Comparison of ENCODE assay signal across 9 cellular contexts in the genomic region with DNA sequence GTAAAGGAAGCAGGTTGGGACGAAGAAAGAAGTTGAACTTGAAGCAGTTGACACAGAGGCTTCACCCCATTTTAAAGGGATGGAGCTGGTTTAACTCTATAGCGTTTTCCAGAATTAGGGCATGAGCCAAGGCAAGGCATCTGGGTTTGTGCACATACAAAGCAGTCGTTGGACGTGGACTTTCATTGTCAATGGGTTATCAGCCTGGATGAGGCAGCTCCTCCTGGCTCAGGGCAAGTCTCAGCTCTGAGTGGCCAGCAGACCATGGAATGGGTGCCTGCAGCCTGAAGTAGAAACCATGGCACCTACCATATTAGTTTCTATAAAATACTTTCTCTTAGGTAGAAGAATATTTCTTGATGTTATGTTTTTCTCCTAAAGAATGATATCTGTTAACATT.
"Had no signal": no experiment of that assay in that cellular context is flagged by ENCODE, and none has a peak within 500 bp of the region (broad histone marks: within the 10 kb centered on the region; RNA-seq: fewer than 3 reads in every experiment).

No MANE protein-coding gene starts in this region.

- H3K9ac ChIP-seq: GM23248 had no signal

- ATAC-seq: GM23338, HCT116 had no signal

- H2AFZ ChIP-seq: GM23248, GM23338 had no signal

- H3K9me3 Mint-ChIP-seq: GM23338, H9, HFFc6 had no signal

- H3K4me3 Mint-ChIP-seq: GM23338, H9, HFFc6 had no signal

- DNase-seq: GM23248, GOT3, H7, H9, HCEC 1CT, HFFc6 had no signal

- H3K27ac Mint-ChIP-seq: GM23338, HFFc6 had no signal

- H3K4me2 ChIP-seq: GM23338 had no signal

- H3K4me1 ChIP-seq: HAP-1 had no signal

- H3K4me3 ChIP-seq: GM23248, GM23338, HAP-1 had no signal

- H3K27ac ChIP-seq: GM23248 had no signal

- H3K36me3 ChIP-seq: HAP-1 had no signal

- H3K9me3 ChIP-seq: HAP-1 had no signal
